Comparison of ENCODE assay signal across 1 cellular context in genomic region chr5:41924872-41925554, GRCh38.
TF ChIP-seq lines count a peak whose summit lies in the region.

Gene FBXO4, plus strand, starts transcription at chr5:41925281. Its CDS starts 29 bp downstream, at chr5:41925310.

TF ChIP-seq in HepG2, 621 proteins besides CTCF, POLR2A, EP300 and RAD21 (continued from another document and continues in another):
- TF ChIP-seq RNF219 (CRISPR knock-in tag; IDR thresholded peaks at IDR 0.05) (no peak), PRDM10 (CRISPR knock-in tag; IDR thresholded peaks at IDR 0.05; ENCODE audit: low read depth) (no peak), BRCA1 (CRISPR knock-in tag; IDR thresholded peaks at IDR 0.05) (peak; percentile 68; the same call in 1 of the 2 replicates), ZNF770 (CRISPR knock-in tag; IDR thresholded peaks at IDR 0.05) (no peak), HDAC6 (IDR thresholded peaks at IDR 0.05; ENCODE audit: low read depth, low read length) (no peak), NR2F2 (IDR thresholded peaks at IDR 0.05; ENCODE audit: borderline replicate concordance, low read depth) (no peak), ZNF160 (CRISPR knock-in tag; IDR thresholded peaks at IDR 0.05) (peak; percentile 90), ZNF775 (CRISPR knock-in tag; IDR thresholded peaks at IDR 0.05; ENCODE audit: borderline replicate concordance) (peak; percentile 83; the same call in 1 of the 2 replicates), ZNF792 (CRISPR knock-in tag; IDR thresholded peaks at IDR 0.05) (peak; percentile 92), ESRRA (CRISPR knock-in tag; IDR thresholded peaks at IDR 0.05; ENCODE audit: low read depth) (peak; percentile 63), U2AF1 (optimal IDR thresholded peaks at IDR 0.05; ENCODE audit: low read depth, low read length) (no peak), DBP (CRISPR knock-in tag; IDR thresholded peaks at IDR 0.05; ENCODE audit: not compliant biosample characterization) (peak; percentile 60), ZNF274 (CRISPR knock-in tag; IDR thresholded peaks at IDR 0.05) (peak; percentile 84), HCFC1 (IDR thresholded peaks at IDR 0.05; ENCODE audit: low read depth, low read length) (no peak), KAT2B (IDR thresholded peaks at IDR 0.05; ENCODE audit: borderline replicate concordance, low read depth, low read length) (no peak), KIAA2018 (CRISPR knock-in tag; IDR thresholded peaks at IDR 0.05; ENCODE audit: borderline replicate concordance) (no peak), ZNF318 (CRISPR knock-in tag; IDR thresholded peaks at IDR 0.05) (peak; percentile 74; the same call in 1 of the 2 replicates), PREB (CRISPR knock-in tag; IDR thresholded peaks at IDR 0.05) (no peak), ZNF530 (CRISPR knock-in tag; IDR thresholded peaks at IDR 0.05; ENCODE audit: low read depth) (no peak), DNMT1 (CRISPR knock-in tag; IDR thresholded peaks at IDR 0.05) (no peak; the same call in 1 of the 2 replicates), RNF2 (conservative IDR thresholded peaks at IDR 0.05; ENCODE audit: low read depth) (peak; percentile 85), REL (CRISPR knock-in tag; conservative IDR thresholded peaks at IDR 0.05) (no peak), NFE2L1 (CRISPR knock-in tag; IDR thresholded peaks at IDR 0.05; ENCODE audit: borderline replicate concordance) (no peak), ZNF205 (CRISPR knock-in tag; IDR thresholded peaks at IDR 0.05) (peak; percentile 94; the same call in 1 of the 2 replicates), HOXA7 (CRISPR knock-in tag; IDR thresholded peaks at IDR 0.05) (no peak), RXRB (CRISPR knock-in tag; IDR thresholded peaks at IDR 0.05; ENCODE audit: borderline replicate concordance) (peak; percentile 54)
